In genomic region chr4:123339507-123340380, GRCh38 we compare ENCODE assay signal across 13 cellular contexts. TPM values are rescaled to one million over a fixed set of nuclear protein-coding genes. Genes with fewer than 3 reads are reported as not detected.
DNase-seq lines count a peak whose midpoint lies in the region; ATAC-seq and TF ChIP-seq lines count a peak whose summit lies in the region.
"Had no signal": no experiment of that assay in that cellular context is flagged by ENCODE, and none has a peak within 500 bp of the region (broad histone marks: within the 10 kb centered on the region; RNA-seq: fewer than 3 reads in every experiment).

No MANE protein-coding gene starts in this region.

- no peak overlapping the region for H3K9ac ChIP-seq in parathyroid adenoma

- no peak overlapping the region for H3K4me3 ChIP-seq in parathyroid adenoma (ENCODE audit: low read depth, low read length)
- H3K4me3 ChIP-seq: coronary artery, lower lobe of right lung had no signal

- no peaks in the 10 kb centered on the region for H3K9me3 ChIP-seq in parathyroid adenoma (ENCODE audit: control insufficient read depth, low read length)
- H3K9me3 ChIP-seq: lower lobe of right lung had no signal

- H3K36me3 ChIP-seq in parathyroid adenoma (ENCODE audit: control insufficient read depth, insufficient read depth, low read length), result no peaks in the 10 kb centered on the region
- H3K36me3 ChIP-seq: lower lobe of right lung had no signal

- POLR2A ChIA-PET in GM10248 (lab: Yijun Ruan, JAX), result no interaction called here

- ATAC-seq in GM19023 (IDR thresholded peaks at IDR 0.05; ENCODE audit: unreplicated experiment), result no peak

- H3K27me3 ChIP-seq in parathyroid adenoma (ENCODE audit: control insufficient read depth, insufficient read depth, low read length), result no peaks in the 10 kb centered on the region

- H3K27me3 Mint-ChIP-seq in CD14-positive monocyte (ENCODE audit: low read depth in 3 of 3), result peaks cover 0 to 3% (median 2%) of the 10 kb centered on the region in 3 donors
- H3K27me3 Mint-ChIP-seq in endothelial cell (ENCODE audit: unreplicated experiment), result no peaks in the 10 kb centered on the region

- CTCF ChIA-PET in GM10248 (lab: Yijun Ruan, JAX), result no interaction called here

- H3K79me2 ChIP-seq in parathyroid adenoma, result no peaks in the 10 kb centered on the region

- no peak overlapping the region for H2AFZ ChIP-seq in parathyroid adenoma

- TF ChIP-seq CTCF in CD14-positive monocyte (IDR thresholded peaks at IDR 0.05), result no peak
- no peak for TF ChIP-seq CTCF in endothelial cell (IDR thresholded peaks at IDR 0.05; ENCODE audit: unreplicated experiment)
- no peak for TF ChIP-seq CTCF in parathyroid adenoma (IDR thresholded peaks at IDR 0.05)
- TF ChIP-seq CTCF in GM10248 (IDR thresholded peaks at IDR 0.05; ENCODE audit: control extremely low read depth, extremely low read depth, low read depth, missing control alignments), result no peak

- H3K27ac Mint-ChIP-seq in CD14-positive monocyte, result peak overlapping the region; percentile 32 to 95 (median 90)
- peak overlapping the region; percentile 96 for H3K27ac Mint-ChIP-seq in endothelial cell (ENCODE audit: unreplicated experiment)
- H3K27ac Mint-ChIP-seq: activated T-helper 1 cell treated with anti-CD3 and anti-CD28 coated beads, Interleukin-12 subunit alpha, Interleukin-12 subunit beta, Interleukin-2, Interleukin-4 antibody, amounts not matched to agents 30 ng/mL and 10 ng/mL and 1 ng/mL, durations not matched to agents 14 hours and 24 hours and 36 hours had no signal

- intact Hi-C loops in CD14-positive monocyte (cut with micrococcal nuclease), result no loop called here

- peak overlapping the region; percentile 74 for H3K27ac ChIP-seq in parathyroid adenoma
- H3K27ac ChIP-seq: lower lobe of right lung had no signal

- H3K4me1 Mint-ChIP-seq in CD14-positive monocyte (peaks cover 45% of the 10 kb centered on the region), endothelial cell (ENCODE audit: unreplicated experiment) (peaks cover 32% of the 10 kb centered on the region)

- H3K36me3 Mint-ChIP-seq in CD14-positive monocyte (no peaks in the 10 kb centered on the region), endothelial cell (ENCODE audit: low read depth, unreplicated experiment) (no peaks in the 10 kb centered on the region)

- DNase-seq in CD14-positive monocyte (ENCODE audit: low spot score) (no peak), NCI-H2227 (lab: John Stamatoyannopoulos, UW; ENCODE audit: unreplicated experiment) (peak; percentile 66), endothelial cell (ENCODE audit: low spot score) (no peak), ecto neural progenitor cell (ENCODE audit: low spot score) (no peak), GM10248 (ENCODE audit: extremely low spot score) (no peak), GOT3 (lab: John Stamatoyannopoulos, UW) (no peak)
- DNase-seq: activated CD4-positive, alpha-beta T cell treated with anti-CD3 and anti-CD28 coated beads, Interleukin-2, amount 50 U/mL, for 4 hours; DMS79 treated with DMSO at 0.1 percent for 48 hours; lower lobe of right lung had no signal

- H3K4me2 ChIP-seq in parathyroid adenoma (ENCODE audit: low read length), result no peak overlapping the region

- H3K4me1 ChIP-seq in parathyroid adenoma, result no peaks in the 10 kb centered on the region
- H3K4me1 ChIP-seq: lower lobe of right lung had no signal

- H3K4me3 Mint-ChIP-seq in CD14-positive monocyte, result no peak overlapping the region
- H3K4me3 Mint-ChIP-seq in endothelial cell (ENCODE audit: unreplicated experiment), result no peak overlapping the region
- H3K4me3 Mint-ChIP-seq: activated T-helper 1 cell treated with anti-CD3 and anti-CD28 coated beads, Interleukin-12 subunit alpha, Interleukin-12 subunit beta, Interleukin-2, Interleukin-4 antibody, amounts not matched to agents 30 ng/mL and 10 ng/mL and 1 ng/mL, durations not matched to agents 14 hours and 24 hours and 36 hours had no signal

- H3K9me3 Mint-ChIP-seq in CD14-positive monocyte (peaks cover 3 to 12% (median 4%) of the 10 kb centered on the region in 7 donors), endothelial cell (ENCODE audit: unreplicated experiment) (no peaks in the 10 kb centered on the region)
- H3K9me3 Mint-ChIP-seq: activated T-helper 1 cell treated with anti-CD3 and anti-CD28 coated beads, Interleukin-12 subunit alpha, Interleukin-12 subunit beta, Interleukin-2, Interleukin-4 antibody, amounts not matched to agents 30 ng/mL and 10 ng/mL and 1 ng/mL, durations not matched to agents 14 hours and 24 hours and 36 hours had no signal

RNA-seq across cellular contexts. Expression of gene SPRY1, which starts 56.9 kb away (rescaled TPM):
- 1 to 10 TPM; 2.0 to 3.7 TPM for polyA plus RNA-seq in CD14-positive monocyte
- total RNA-seq in endothelial cell (ENCODE audit: unreplicated experiment), result 58.3 TPM
